Comparison of ENCODE assay signal across 8 cellular contexts in the genomic region with DNA sequence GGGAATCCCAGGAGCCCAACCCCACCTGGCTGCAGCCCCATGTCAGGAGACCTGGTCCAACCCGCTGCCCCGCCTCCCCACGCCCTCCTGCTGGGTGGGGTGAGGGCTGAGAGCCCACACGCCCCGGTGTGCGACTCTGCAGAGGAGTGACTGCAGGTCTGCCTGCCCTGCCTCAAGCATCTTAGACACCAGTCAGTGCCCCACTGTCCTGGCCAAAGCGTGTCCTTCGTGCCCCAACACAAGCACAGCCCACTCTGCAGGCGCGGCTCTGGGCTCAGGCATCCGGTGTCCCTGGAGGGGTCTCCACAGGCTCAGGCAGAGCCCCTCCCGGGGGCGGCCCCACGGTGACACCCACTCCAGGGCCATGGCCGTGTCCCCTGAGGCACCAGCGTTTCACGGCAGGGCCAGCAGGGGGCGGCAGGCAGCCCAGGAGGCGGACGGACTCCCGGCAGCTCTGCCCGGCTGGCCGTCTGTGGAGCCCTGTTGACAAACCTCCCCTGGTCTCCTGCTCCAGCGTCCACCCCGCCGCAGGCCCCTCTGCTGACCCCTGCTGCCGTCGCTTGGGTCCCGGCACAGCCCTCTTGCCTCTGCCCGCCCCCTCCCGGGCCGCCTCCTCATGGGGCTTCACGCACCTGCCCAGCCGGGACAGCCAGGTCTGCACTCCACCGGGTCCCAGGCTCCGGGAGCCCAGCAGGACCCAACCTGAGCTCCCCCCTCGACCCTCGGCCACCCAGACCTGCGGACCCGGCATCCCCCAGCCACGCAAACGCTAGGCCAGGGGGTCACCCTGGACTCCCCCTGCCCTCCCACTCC. TPM values are rescaled to one million over a fixed set of nuclear protein-coding genes. Genes with fewer than 3 reads are reported as not detected.
DNase-seq lines count a peak whose midpoint lies in the region; ATAC-seq and TF ChIP-seq lines count a peak whose summit lies in the region.

No MANE protein-coding gene starts in this region.

- intact Hi-C loops in lower leg skin (cut with DNase I; ENCODE audit: low total_unique reads), result no loop called here

- H3K36me3 ChIP-seq in ES-I3 (ENCODE audit: insufficient read depth, low read length) (no peaks in the 10 kb centered on the region), MM.1S (replicated peaks; ENCODE audit: insufficient read depth, low read length) (no peaks in the 10 kb centered on the region)

- peaks cover 12% of the 10 kb centered on the region for H3F3A ChIP-seq in MM.1S (ENCODE audit: insufficient read depth, low read length)

- H3K9me2 ChIP-seq in MM.1S (replicated peaks; ENCODE audit: insufficient read depth, low read length), result no peaks in the 10 kb centered on the region

- peaks cover 14% of the 10 kb centered on the region; the same call in 1 of the 2 replicates for H3K4me1 ChIP-seq in ES-I3 (ENCODE audit: insufficient read depth, low read length)
- H3K4me1 ChIP-seq in MM.1S (ENCODE audit: low read length), result peaks cover 15% of the 10 kb centered on the region

- TF ChIP-seq CTCF in MM.1S (IDR thresholded peaks at IDR 0.05; ENCODE audit: low read length) (peak; percentile 88), choroid plexus epithelial cell (conservative IDR thresholded peaks at IDR 0.05; ENCODE audit: low read depth, low read length) (peak; percentile 80), lower leg skin (IDR thresholded peaks at IDR 0.05) (no peak)

- no peak for TF ChIP-seq POLR2A in lower leg skin (IDR thresholded peaks at IDR 0.05)

- H3K79me2 ChIP-seq in MM.1S (ENCODE audit: low read length), result no peaks in the 10 kb centered on the region

- no peak for ATAC-seq in GM19035 (IDR thresholded peaks at IDR 0.05; ENCODE audit: unreplicated experiment)

- DNase-seq in MM.1S (peak; percentile 56), choroid plexus epithelial cell (ENCODE audit: low read depth) (peak; percentile 58), lower leg skin (ENCODE audit: low spot score in 2 of 2) (peak; percentile 34 to 91), NCI-H2107 treated with DMSO at 0.1 percent for 48 hours (lab: John Stamatoyannopoulos, UW; ENCODE audit: unreplicated experiment) (no peak)
- peak; percentile 54 to 67 for DNase-seq in activated CD4-positive, alpha-beta T cell treated with anti-CD3 and anti-CD28 coated beads for 24 hours (ENCODE audit: low read depth in 2 of 2)
- DNase-seq in stimulated activated CD4-positive, alpha-beta T cell treated with anti-CD3 and anti-CD28 coated beads, TNF-alpha, amount 100 ng/mL, for 48 hours (ENCODE audit: low read depth in 3 of 3), result peak; percentile 53 to 70 (median 63)

- peak overlapping the region; percentile 65 for H3K4me2 ChIP-seq in MM.1S (ENCODE audit: low read depth, low read length)

- H3K9me3 ChIP-seq in ES-I3 (ENCODE audit: control insufficient read depth, insufficient read depth, low read length) (no peaks in the 10 kb centered on the region), MM.1S (replicated peaks; ENCODE audit: insufficient read depth, low read length) (no peaks in the 10 kb centered on the region)

- H3K27me3 ChIP-seq in MM.1S (replicated peaks; ENCODE audit: insufficient read depth, low read length), result no peaks in the 10 kb centered on the region

- H3K4me3 ChIP-seq in MM.1S (ENCODE audit: low read length) (peak overlapping the region; percentile 47), choroid plexus epithelial cell (ENCODE audit: low read depth, low read length) (no peak overlapping the region), lower leg skin (ENCODE audit: low read depth, poor library complexity, severe bottlenecking) (no peak overlapping the region)

- WGBS in lower leg skin, 2 donors, result 9 to 13% methylated on average over 23 to 24 of the region's 42 CpGs

- H3K9ac ChIP-seq in ES-I3 (ENCODE audit: low read depth, low read length) (peak overlapping the region; percentile 42; the same call in 1 of the 2 replicates), MM.1S (ENCODE audit: low read length) (peak overlapping the region; percentile 51; the same call in 1 of the 2 replicates)

- no peaks in the 10 kb centered on the region for H4K20me1 ChIP-seq in MM.1S (ENCODE audit: insufficient read depth, low read length)

- H3K27ac ChIP-seq in MM.1S (ENCODE audit: low read length), result no peak overlapping the region

- peak overlapping the region; percentile 83 for H2AFZ ChIP-seq in MM.1S (ENCODE audit: low read length)

RNA-seq across cellular contexts. Expression of gene UBE2I, which starts 8.6 kb away (rescaled TPM):
- 100 to 1,000 TPM in 1 of 4 donors, 10 to 100 TPM in 3; 42.1 to 138 (median 47.4) TPM for total RNA-seq in lower leg skin

RNA-seq across cellular contexts. Expression of gene BAIAP3, which starts 32.6 kb away (rescaled TPM):
- 1 to 10 TPM; 1.5 to 5.4 (median 2.4) TPM for total RNA-seq in lower leg skin

RNA-seq across cellular contexts. Expression of gene TPSD1, which starts 45.0 kb away (rescaled TPM):
- 1 to 10 TPM in 3 of 4 donors, under 1 TPM in 1; 0.93 to 7.1 (median 2.4) TPM for total RNA-seq in lower leg skin

RNA-seq across cellular contexts. Expression of gene TSR3, which starts 50.8 kb away (rescaled TPM):
- 100 to 1,000 TPM in 1 of 4 donors, 10 to 100 TPM in 3; 76.8 to 106 (median 90.5) TPM for total RNA-seq in lower leg skin

RNA-seq across cellular contexts. Expression of gene GNPTG, which starts 50.9 kb away (rescaled TPM):
- 10 to 100 TPM; 46.5 to 65.7 (median 60.0) TPM for total RNA-seq in lower leg skin

Comparison
In these comparisons a context has a peak if more than half of its experiments do, and no peak if none do; other contexts are left out.
1. CTCF ChIP-seq: peak in MM.1S (single experiment) and choroid plexus epithelial cell (single experiment); none in lower leg skin (0 of 3).